10 cellular contexts compared by ENCODE assay signal in genomic region chr2:181991171-181991885, GRCh38.
A peak's percentile ranks its signal among the peaks of the same experiment; 100 is the strongest.
DNase-seq lines count a peak whose midpoint lies in the region; ATAC-seq lines count a peak whose summit lies in the region.
"Had no signal": no experiment of that assay in that cellular context is flagged by ENCODE, and none has a peak within 500 bp of the region (broad histone marks: within the 10 kb centered on the region; RNA-seq: fewer than 3 reads in every experiment).

No MANE protein-coding gene starts in this region.

- H3K27me3 Mint-ChIP-seq in activated naive CD8-positive, alpha-beta T cell treated with anti-CD3 and anti-CD28 coated beads, Interleukin-2, amount 50 U/mL, for 24 hours: peaks cover 2% of the 10 kb centered on the region

- no peak overlapping the region for H3K4me3 Mint-ChIP-seq in activated naive CD8-positive, alpha-beta T cell treated with anti-CD3 and anti-CD28 coated beads, Interleukin-2, amount 50 U/mL, for 24 hours

- ATAC-seq in GM19328 (IDR thresholded peaks at IDR 0.05; ENCODE audit: unreplicated experiment): peak; percentile 97
- ATAC-seq in HG02970 (IDR thresholded peaks at IDR 0.05; ENCODE audit: low FRiP score, unreplicated experiment): peak; percentile 88
- no peak for ATAC-seq in activated naive CD8-positive, alpha-beta T cell treated with anti-CD3 and anti-CD28 coated beads, Interleukin-2, amount 50 U/mL, for 24 hours

- DNase-seq in CD1c-positive myeloid dendritic cell (ENCODE audit: extremely low spot score) (peak; percentile 84), NOMO-1 (lab: John Stamatoyannopoulos, UW; ENCODE audit: unreplicated experiment in 2 of 2) (peak; percentile 85 to 94), NCI-H2227 treated with DMSO at 0.1 percent for 48 hours (lab: John Stamatoyannopoulos, UW) (no peak), DMS 273 (lab: John Stamatoyannopoulos, UW; ENCODE audit: unreplicated experiment) (no peak), NCI-H1092 (lab: John Stamatoyannopoulos, UW) (no peak)
- DNase-seq in activated naive CD8-positive, alpha-beta T cell treated with anti-CD3 and anti-CD28 coated beads, Interleukin-2, amount 50 U/mL, for 24 hours: no peak
- DNase-seq: NCI-H2171, ovary had no signal

- no peak overlapping the region for H3K27ac Mint-ChIP-seq in activated naive CD8-positive, alpha-beta T cell treated with anti-CD3 and anti-CD28 coated beads, Interleukin-2, amount 50 U/mL, for 24 hours

- no peaks in the 10 kb centered on the region for H3K9me3 Mint-ChIP-seq in activated naive CD8-positive, alpha-beta T cell treated with anti-CD3 and anti-CD28 coated beads, Interleukin-2, amount 50 U/mL, for 24 hours

- H3K36me3 Mint-ChIP-seq in activated naive CD8-positive, alpha-beta T cell treated with anti-CD3 and anti-CD28 coated beads, Interleukin-2, amount 50 U/mL, for 24 hours (ENCODE audit: low read depth): no peaks in the 10 kb centered on the region

- H3K4me1 Mint-ChIP-seq in activated naive CD8-positive, alpha-beta T cell treated with anti-CD3 and anti-CD28 coated beads, Interleukin-2, amount 50 U/mL, for 24 hours: no peaks in the 10 kb centered on the region

Comparison
In these comparisons a context has a peak if more than half of its experiments do, and no peak if none do; other contexts are left out.
1. DNase-seq: peak in CD1c-positive myeloid dendritic cell (single experiment) and NOMO-1 (2 of 2); none in NCI-H2227 treated with DMSO at 0.1 percent for 48 hours (single experiment), activated naive CD8-positive, alpha-beta T cell treated with anti-CD3 and anti-CD28 coated beads, Interleukin-2, amount 50 U/mL, for 24 hours (single experiment), DMS 273 (single experiment) and NCI-H1092 (single experiment).